ENCODE assay signal across 15 cellular contexts in genomic region chr1:50658421-50659076, GRCh38.
DNase-seq lines count a peak whose midpoint lies in the region; ATAC-seq, FAIRE-seq and TF ChIP-seq lines count a peak whose summit lies in the region.
"Had no signal": no experiment of that assay in that cellular context is flagged by ENCODE, and none has a peak within 500 bp of the region (broad histone marks: within the 10 kb centered on the region; RNA-seq: fewer than 3 reads in every experiment).

No MANE protein-coding gene starts in this region.

- FAIRE-seq in astrocyte (lab: Jason Lieb, UNC): peak; percentile 84
- FAIRE-seq: endothelial cell of umbilical vein had no signal

- no peak overlapping the region for H3K27ac Mint-ChIP-seq in astrocyte (ENCODE audit: unreplicated experiment)
- H3K27ac Mint-ChIP-seq: natural killer cell; stimulated activated memory B cell treated with anti-CD40 and anti-IgM and Interleukin-4, amounts not matched to agents 10 μg/mL and 1 μg/mL and 100 μg/mL, for 72 hours had no signal

- ATAC-seq in GM21447 (IDR thresholded peaks at IDR 0.05; ENCODE audit: unreplicated experiment) (no peak), GM19395 (IDR thresholded peaks at IDR 0.05; ENCODE audit: unreplicated experiment) (no peak)
- ATAC-seq: natural killer cell; PC-3; stimulated activated memory B cell treated with anti-CD40 and anti-IgM and Interleukin-4, amounts not matched to agents 10 μg/mL and 1 μg/mL and 100 μg/mL, for 72 hours had no signal

- DNase-seq in GM03348 (ENCODE audit: low spot score) (peak; percentile 52), astrocyte (ENCODE audit: low read depth) (peak; percentile 66), fibroblast of villous mesenchyme (ENCODE audit: low read depth) (peak; percentile 45), pons (ENCODE audit: low spot score) (peak; percentile 62), nucleus accumbens (lab: John Stamatoyannopoulos, UW) (no peak), suprapubic skin (ENCODE audit: low spot score in 2 of 2) (no peak)
- DNase-seq: AML-193, natural killer cell, NCI-H1694, PC-3 had no signal

- no peak overlapping the region for H3K9ac ChIP-seq in astrocyte (ENCODE audit: low read length)

- H3K4me3 ChIP-seq in astrocyte (ENCODE audit: insufficient read depth, low read depth, low read length): no peak overlapping the region
- H3K4me3 ChIP-seq in fibroblast of villous mesenchyme (ENCODE audit: low read depth, low read length): no peak overlapping the region
- no peak overlapping the region for H3K4me3 ChIP-seq in suprapubic skin

- WGBS in suprapubic skin: 44% methylated on average over 2 of the region's 2 CpGs

- no peak overlapping the region for H2AFZ ChIP-seq in astrocyte (ENCODE audit: low read depth, low read length)

- no peak for TF ChIP-seq EP300 in suprapubic skin (IDR thresholded peaks at IDR 0.05)

- H3K36me3 ChIP-seq in astrocyte (ENCODE audit: insufficient read depth, low read length) (no peaks in the 10 kb centered on the region), suprapubic skin (peaks cover 9% of the 10 kb centered on the region)

- TF ChIP-seq CTCF in astrocyte (IDR thresholded peaks at IDR 0.05; ENCODE audit: insufficient read depth, low read depth, low read length) (no peak), fibroblast of villous mesenchyme (IDR thresholded peaks at IDR 0.05; ENCODE audit: insufficient read depth, low read depth, low read length) (no peak), suprapubic skin (IDR thresholded peaks at IDR 0.05) (no peak)

- no peaks in the 10 kb centered on the region for H3K36me3 Mint-ChIP-seq in astrocyte (ENCODE audit: low read depth, unreplicated experiment)
- H3K36me3 Mint-ChIP-seq: natural killer cell; stimulated activated memory B cell treated with anti-CD40 and anti-IgM and Interleukin-4, amounts not matched to agents 10 μg/mL and 1 μg/mL and 100 μg/mL, for 72 hours had no signal

- H3K4me1 ChIP-seq in astrocyte (ENCODE audit: insufficient read depth, low read length): peaks cover 3% of the 10 kb centered on the region
- no peaks in the 10 kb centered on the region for H3K4me1 ChIP-seq in suprapubic skin

- H3K9me3 ChIP-seq in astrocyte (ENCODE audit: insufficient read depth, low read depth, low read length) (no peaks in the 10 kb centered on the region), suprapubic skin (no peaks in the 10 kb centered on the region)

- peak overlapping the region; percentile 19 for H3K27ac ChIP-seq in astrocyte (ENCODE audit: low read depth, low read length)
- H3K27ac ChIP-seq in suprapubic skin: no peak overlapping the region
- H3K27ac ChIP-seq: HL-60 had no signal

- H3K4me3 Mint-ChIP-seq in astrocyte (ENCODE audit: unreplicated experiment): no peak overlapping the region
- H3K4me3 Mint-ChIP-seq: natural killer cell; stimulated activated memory B cell treated with anti-CD40 and anti-IgM and Interleukin-4, amounts not matched to agents 10 μg/mL and 1 μg/mL and 100 μg/mL, for 72 hours had no signal

- H3K4me2 ChIP-seq in astrocyte (ENCODE audit: low read length): peak overlapping the region; percentile 18

- H3K79me2 ChIP-seq in astrocyte (ENCODE audit: insufficient read depth, low read length): no peaks in the 10 kb centered on the region

- H3K27me3 Mint-ChIP-seq in astrocyte (ENCODE audit: low read depth, unreplicated experiment): no peaks in the 10 kb centered on the region
- H3K27me3 Mint-ChIP-seq: stimulated activated memory B cell treated with anti-CD40 and anti-IgM and Interleukin-4, amounts not matched to agents 10 μg/mL and 1 μg/mL and 100 μg/mL, for 72 hours had no signal

- no peaks in the 10 kb centered on the region for H3K9me3 Mint-ChIP-seq in astrocyte (ENCODE audit: unreplicated experiment)
- H3K9me3 Mint-ChIP-seq: natural killer cell; stimulated activated memory B cell treated with anti-CD40 and anti-IgM and Interleukin-4, amounts not matched to agents 10 μg/mL and 1 μg/mL and 100 μg/mL, for 72 hours had no signal

- TF ChIP-seq POLR2A in suprapubic skin (IDR thresholded peaks at IDR 0.05): no peak

- H3K27me3 ChIP-seq in astrocyte (ENCODE audit: insufficient read depth, low read length) (no peaks in the 10 kb centered on the region), suprapubic skin (no peaks in the 10 kb centered on the region)

- H4K20me1 ChIP-seq in astrocyte (ENCODE audit: insufficient read depth, low read length): no peaks in the 10 kb centered on the region

- peaks cover 12% of the 10 kb centered on the region for H3K4me1 Mint-ChIP-seq in astrocyte (ENCODE audit: low read depth, unreplicated experiment)

Comparison
In these comparisons a context has a peak if more than half of its experiments do, and no peak if none do; other contexts are left out.
1. DNase-seq: peak in GM03348 (single experiment), astrocyte (single experiment), fibroblast of villous mesenchyme (single experiment) and pons (single experiment); none in nucleus accumbens (0 of 56) and suprapubic skin (0 of 2).